Comparison of ENCODE assay signal across 1 cellular context in genomic region chr10:59134785-59135184, GRCh38.
TF ChIP-seq lines count a peak whose summit lies in the region.

No MANE protein-coding gene starts in this region.

TF ChIP-seq in WTC11, 78 proteins besides CTCF, POLR2A, EP300 and RAD21 (continued from another document):
- TF ChIP-seq HMGXB4 (CRISPR knock-in tag; IDR thresholded peaks at IDR 0.05), result no peak
